In the genomic region with DNA sequence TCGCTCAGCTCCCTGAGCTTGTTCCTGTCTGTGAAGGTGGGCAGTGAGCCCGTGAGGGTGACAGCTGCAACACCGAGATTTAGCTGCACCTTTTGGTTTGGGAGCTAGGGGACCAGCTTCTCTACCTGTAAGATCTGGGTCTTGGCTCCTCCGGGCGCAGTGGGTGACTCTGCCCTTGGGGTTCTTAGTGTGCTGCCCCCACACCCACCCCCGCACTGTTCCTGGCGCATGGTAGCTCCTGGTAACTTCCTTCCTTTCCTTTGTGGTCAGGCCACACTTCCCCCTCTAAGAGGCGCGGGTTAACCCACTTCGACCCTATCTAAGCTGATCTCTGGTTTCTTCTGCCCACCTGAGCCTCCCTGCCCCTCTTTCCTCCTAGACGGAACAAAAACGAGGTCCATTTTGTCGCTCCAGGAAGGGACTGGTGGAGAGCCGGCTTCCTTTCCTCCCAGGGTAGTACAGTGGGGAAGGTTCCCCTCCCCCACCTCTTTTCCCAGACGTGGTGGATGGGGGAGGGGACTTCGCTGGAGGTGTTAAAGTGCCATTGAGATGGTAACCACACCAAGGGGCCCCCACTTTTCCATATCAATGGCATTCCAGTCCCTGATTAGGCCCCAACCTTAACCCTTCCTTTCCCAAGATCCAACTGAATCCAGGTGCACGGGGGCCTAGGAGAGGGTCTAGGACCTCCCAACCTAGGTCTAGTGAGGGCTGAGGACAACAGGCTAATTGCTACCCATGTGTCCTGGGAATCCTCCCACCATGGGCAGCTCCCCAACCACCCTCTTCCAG, we compare ENCODE assay signal across 8 cellular contexts.
DNase-seq lines count a peak whose midpoint lies in the region; ATAC-seq lines count a peak whose summit lies in the region.

No MANE protein-coding gene starts in this region.

- CTCF ChIA-PET in activated naive CD4-positive, alpha-beta T cell treated with anti-CD3 and anti-CD28 coated beads, Interleukin-2, amount 10 ng/mL, durations not matched to agents 7 days and 5 days (lab: Charles Lee): interaction anchor here (1.4 to 17.3 kb wide), 4 partner anchors 19 to 155 kb away, joined by 3 to 300 read pairs (median 4); a partner anchor contains a TSS

- H3K36me3 Mint-ChIP-seq in activated naive CD4-positive, alpha-beta T cell treated with anti-CD3 and anti-CD28 coated beads, Interleukin-2, amount 10 ng/mL, durations not matched to agents 7 days and 5 days: no peaks in the 10 kb centered on the region
- H3K36me3 Mint-ChIP-seq in T-helper 2 cell treated with Interferon-gamma antibody and Interleukin-4, amounts not matched to agents 5 μg/mL and 100 μg/mL, for 36 hours (ENCODE audit: low read depth): peaks cover 5% of the 10 kb centered on the region

- peak overlapping the region; percentile 49 for H3K4me3 Mint-ChIP-seq in activated naive CD4-positive, alpha-beta T cell treated with anti-CD3 and anti-CD28 coated beads, Interleukin-2, amount 10 ng/mL, durations not matched to agents 7 days and 5 days
- H3K4me3 Mint-ChIP-seq in T-helper 2 cell treated with Interferon-gamma antibody and Interleukin-4, amounts not matched to agents 5 μg/mL and 100 μg/mL, for 36 hours: peak overlapping the region; percentile 70

- peak; percentile 46 for DNase-seq in activated naive CD4-positive, alpha-beta T cell treated with anti-CD3 and anti-CD28 coated beads, Interleukin-2, amount 10 ng/mL, durations not matched to agents 7 days and 5 days
- no peak for DNase-seq in activated naive CD4-positive, alpha-beta T cell (lab: John Stamatoyannopoulos, UW)
- DNase-seq in T-helper 2 cell treated with Interferon-gamma antibody and Interleukin-4, amounts not matched to agents 5 μg/mL and 100 μg/mL, for 36 hours (ENCODE audit: low spot score): peak; percentile 35
- DNase-seq in NK-92 (lab: John Stamatoyannopoulos, UW; ENCODE audit: unreplicated experiment): no peak
- DNase-seq in stimulated activated naive CD4-positive, alpha-beta T cell treated with Interleukin-2 at 50 U/mL for 16 hours (lab: John Stamatoyannopoulos, UW): no peak

- H3K27me3 Mint-ChIP-seq in activated naive CD4-positive, alpha-beta T cell treated with anti-CD3 and anti-CD28 coated beads, Interleukin-2, amount 10 ng/mL, durations not matched to agents 7 days and 5 days: peaks cover 86% of the 10 kb centered on the region
- peaks cover 13% of the 10 kb centered on the region for H3K27me3 Mint-ChIP-seq in T-helper 2 cell treated with Interferon-gamma antibody and Interleukin-4, amounts not matched to agents 5 μg/mL and 100 μg/mL, for 36 hours (ENCODE audit: low read depth)

- peaks cover 36 to 55% (median 46%) of the 10 kb centered on the region in 5 donors for H3K27me3 ChIP-seq in subcutaneous abdominal adipose tissue (ENCODE audit: control insufficient read depth in 5 of 5, insufficient read depth in 4 of 5, low read length in 5 of 5)

- no peak overlapping the region for H3K27ac ChIP-seq in subcutaneous abdominal adipose tissue (ENCODE audit: low read depth, low read length)

- no peak for ATAC-seq in GM18519 (IDR thresholded peaks at IDR 0.05; ENCODE audit: low FRiP score, unreplicated experiment)

- peak overlapping the region in 1 of 5 donors; percentile 30 for H3K9ac ChIP-seq in subcutaneous abdominal adipose tissue (ENCODE audit: low read length in 5 of 5)

- H3K36me3 ChIP-seq in subcutaneous abdominal adipose tissue (ENCODE audit: control insufficient read depth in 5 of 5, insufficient read depth in 5 of 5, low read length in 5 of 5): no peaks in the 10 kb centered on the region

- peak overlapping the region; percentile 60 for H3K27ac Mint-ChIP-seq in activated naive CD4-positive, alpha-beta T cell treated with anti-CD3 and anti-CD28 coated beads, Interleukin-2, amount 10 ng/mL, durations not matched to agents 7 days and 5 days
- H3K27ac Mint-ChIP-seq in T-helper 2 cell treated with Interferon-gamma antibody and Interleukin-4, amounts not matched to agents 5 μg/mL and 100 μg/mL, for 36 hours: peak overlapping the region; percentile 50

- peaks cover 40% of the 10 kb centered on the region for H3K4me1 Mint-ChIP-seq in activated naive CD4-positive, alpha-beta T cell treated with anti-CD3 and anti-CD28 coated beads, Interleukin-2, amount 10 ng/mL, durations not matched to agents 7 days and 5 days
- H3K4me1 Mint-ChIP-seq in T-helper 2 cell treated with Interferon-gamma antibody and Interleukin-4, amounts not matched to agents 5 μg/mL and 100 μg/mL, for 36 hours (ENCODE audit: low read depth): peaks cover 32% of the 10 kb centered on the region

- H3K9me3 Mint-ChIP-seq in activated naive CD4-positive, alpha-beta T cell treated with anti-CD3 and anti-CD28 coated beads, Interleukin-2, amount 10 ng/mL, durations not matched to agents 7 days and 5 days: no peaks in the 10 kb centered on the region
- no peaks in the 10 kb centered on the region for H3K9me3 Mint-ChIP-seq in T-helper 2 cell treated with Interferon-gamma antibody and Interleukin-4, amounts not matched to agents 5 μg/mL and 100 μg/mL, for 36 hours

- H3K4me3 ChIP-seq in iPS-11a (ENCODE audit: low read depth, low read length) (peak overlapping the region; percentile 18), subcutaneous abdominal adipose tissue (ENCODE audit: low read depth in 1 of 5, low read length in 5 of 5) (peak overlapping the region in 3 of 5 donors; percentile 17 to 47 (median 18))

- H3K9me3 ChIP-seq in subcutaneous abdominal adipose tissue (ENCODE audit: control insufficient read depth in 5 of 5, low read length in 5 of 5): no peaks in the 10 kb centered on the region

- peaks cover 0 to 31% (median 18%) of the 10 kb centered on the region in 5 donors for H3K4me1 ChIP-seq in subcutaneous abdominal adipose tissue (ENCODE audit: control insufficient read depth in 5 of 5, insufficient read depth in 5 of 5, low read length in 5 of 5)

Comparison
In these comparisons a context has a peak if more than half of its experiments do, and no peak if none do; other contexts are left out.
1. DNase-seq: peak in activated naive CD4-positive, alpha-beta T cell treated with anti-CD3 and anti-CD28 coated beads, Interleukin-2, amount 10 ng/mL, durations not matched to agents 7 days and 5 days (single experiment) and T-helper 2 cell treated with Interferon-gamma antibody and Interleukin-4, amounts not matched to agents 5 μg/mL and 100 μg/mL, for 36 hours (single experiment); none in activated naive CD4-positive, alpha-beta T cell (0 of 4), NK-92 (single experiment) and stimulated activated naive CD4-positive, alpha-beta T cell treated with Interleukin-2 at 50 U/mL for 16 hours (single experiment).